ENCODE assay signal across 32 cellular contexts in the genomic region with DNA sequence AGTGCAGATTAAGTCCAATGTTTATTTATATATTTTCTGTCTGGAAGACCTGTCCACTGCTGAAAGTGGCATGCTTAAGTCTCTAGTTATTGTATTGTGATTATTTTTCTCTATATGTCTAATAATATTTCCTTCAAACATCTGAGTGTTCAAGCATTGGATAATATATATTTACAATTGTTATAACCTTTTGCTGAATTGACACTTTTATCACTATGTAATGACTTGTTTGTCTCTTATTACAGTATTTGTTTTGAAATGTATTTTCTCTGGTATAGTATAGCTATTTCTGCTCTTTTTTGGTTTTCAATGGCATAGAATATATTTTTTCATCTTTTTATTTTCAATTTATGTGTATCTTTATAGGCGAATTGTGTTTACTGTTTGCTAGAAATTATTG.
"Had no signal": no experiment of that assay in that cellular context is flagged by ENCODE, and none has a peak within 500 bp of the region (broad histone marks: within the 10 kb centered on the region; RNA-seq: fewer than 3 reads in every experiment).

No MANE protein-coding gene starts in this region.

- H3K27me3 ChIP-seq: ascending aorta, cardiac muscle cell had no signal

- H3K27ac ChIP-seq: adrenal gland, ascending aorta, cardiac muscle cell, VCaP had no signal

- ATAC-seq: activated CD8-positive, alpha-beta T cell treated with anti-CD3 and anti-CD28 coated beads for 36 hours; activated naive CD4-positive, alpha-beta T cell treated with anti-CD3 and anti-CD28 coated beads, Interleukin-2, amount 50 U/mL, for 72 hours; activated T-cell treated with anti-CD3 and anti-CD28 coated beads, Interleukin-2, amount 50 U/mL, for 4 hours; activated T-cell treated with anti-CD3 and anti-CD28 coated beads, Interleukin-2, amount 50 U/mL, for 72 hours; activated T-helper 17 cell treated with anti-CD3 and anti-CD28 coated beads, Interleukin-2, amount 50 U/mL, for 72 hours had no signal

- H3K36me3 ChIP-seq: adrenal gland, ascending aorta, cardiac muscle cell had no signal

- H3K9me3 ChIP-seq: adrenal gland had no signal

- FAIRE-seq: bronchial epithelial cell, TTC549 had no signal

- H3K4me1 ChIP-seq: adrenal gland, ascending aorta had no signal

- DNase-seq: activated B cell treated with CpG ODN at 0.5 μM for 24 hours; activated CD4-positive, alpha-beta memory T cell treated with anti-CD3 and anti-CD28 coated beads for 36 hours; activated CD4-positive, alpha-beta T cell treated with anti-CD3 and anti-CD28 coated beads for 4 hours; activated CD4-positive, alpha-beta T cell treated with anti-CD3 and anti-CD28 coated beads, Interleukin-2, amount 10 ng/mL, durations not matched to agents 24 days and 14 days; activated CD4-positive, alpha-beta T cell treated with anti-CD3 and anti-CD28 coated beads, Interleukin-2, amount 50 U/mL, for 1 hour; activated CD4-positive, alpha-beta T cell treated with anti-CD3 and anti-CD28 coated beads, Interleukin-2, amount 50 U/mL, for 4 hours; activated CD4-positive, CD25-positive, alpha-beta regulatory T cell treated with anti-CD3 and anti-CD28 coated beads, Interleukin-2, amount 50 U/mL, for 72 hours; activated CD8-positive, alpha-beta memory T cell treated with anti-CD3 and anti-CD28 coated beads, Interleukin-2, amount 50 U/mL, for 4 hours; activated CD8-positive, alpha-beta T cell treated with anti-CD3 and anti-CD28 coated beads for 36 hours; activated effector memory CD4-positive, alpha-beta T cell treated with anti-CD3 and anti-CD28 coated beads, Interleukin-2, amount 50 U/mL, for 16 hours; activated gamma-delta T cell treated with Interleukin-2 at 50 U/mL for 16 hours; activated naive CD4-positive, alpha-beta T cell; activated naive CD4-positive, alpha-beta T cell treated with anti-CD3 and anti-CD28 coated beads for 36 hours; activated naive CD4-positive, alpha-beta T cell treated with anti-CD3 and anti-CD28 coated beads, Interleukin-2, amount 50 U/mL, for 16 hours; activated naive CD8-positive, alpha-beta T cell treated with anti-CD3 and anti-CD28 coated beads for 36 hours; activated T-cell treated with anti-CD3 and anti-CD28 coated beads for 4 hours; activated T-cell treated with anti-CD3 and anti-CD28 coated beads, Interleukin-2, amount 50 U/mL, for 1 hour; activated T-cell treated with anti-CD3 and anti-CD28 coated beads, Interleukin-2, amount 50 U/mL, for 4 hours; activated T-cell treated with anti-CD3 and anti-CD28 coated beads, Interleukin-2, amount 50 U/mL, for 72 hours; adrenal gland; amniotic stem cell; caudate nucleus; cerebellar nuclear complex; T-helper 2 cell; T-helper 9 cell had no signal

- H3K4me3 ChIP-seq: adrenal gland, ascending aorta, cardiac muscle cell had no signal
